In the genomic region with DNA sequence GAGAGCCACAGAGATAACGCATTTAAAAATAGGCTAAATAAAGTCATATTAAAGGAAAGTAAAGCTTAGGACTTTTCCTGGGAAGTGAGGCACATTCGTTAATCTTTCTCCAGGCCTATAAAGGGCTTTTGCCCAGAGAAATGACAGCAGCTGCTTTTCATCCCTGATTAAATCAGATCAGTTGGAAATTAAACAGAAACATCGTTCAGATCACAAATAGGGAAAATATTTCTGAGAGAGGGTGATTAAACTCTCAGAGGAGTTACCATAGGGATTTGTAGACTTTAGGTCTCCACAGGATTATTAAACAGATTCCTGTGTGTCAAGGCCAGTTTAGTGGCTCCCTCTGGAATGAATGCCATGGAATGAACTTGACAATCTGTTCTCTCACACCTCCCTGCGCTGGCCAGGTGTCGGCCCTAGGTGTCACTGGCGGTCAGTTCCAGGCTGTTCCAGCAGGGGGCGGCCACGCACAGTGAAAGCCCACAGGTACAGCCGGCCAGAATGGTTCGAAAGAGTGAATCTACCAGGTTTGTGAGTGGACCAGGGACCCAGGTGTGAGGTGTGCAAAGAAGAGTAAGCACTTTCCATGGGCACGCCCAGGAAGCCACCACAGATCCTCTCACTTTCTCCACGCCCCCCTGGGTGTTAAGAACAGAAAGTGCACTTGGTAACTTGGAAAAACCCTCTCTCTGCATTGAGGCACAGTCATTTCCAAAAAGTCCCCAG, we compare ENCODE assay signal across 8 cellular contexts.
DNase-seq lines count a peak whose midpoint lies in the region; ATAC-seq lines count a peak whose summit lies in the region.

No MANE protein-coding gene starts in this region.

- H3K4me3 Mint-ChIP-seq in naive B cell, result no peak overlapping the region
- H3K4me3 Mint-ChIP-seq in stimulated activated effector memory CD8-positive, alpha-beta T cell treated with anti-CD3 and anti-CD28 coated beads, Interleukin-12 subunit alpha, Interleukin-12 subunit beta, amount 100 ng/mL, for 72 hours, result no peak overlapping the region

- peak; percentile 77 for DNase-seq in COLO668 (lab: John Stamatoyannopoulos, UW; ENCODE audit: unreplicated experiment)
- DNase-seq in NCI-H82 treated with DMSO at 0.1 percent for 48 hours (lab: John Stamatoyannopoulos, UW; ENCODE audit: unreplicated experiment), result peak; percentile 12
- DNase-seq in activated CD8-positive, alpha-beta memory T cell treated with anti-CD3 and anti-CD28 coated beads, Interleukin-2, amount 50 U/mL, for 4 hours, result peak; percentile 84
- DNase-seq in epithelial cell of prostate (ENCODE audit: low read depth, low spot score), result peak; percentile 6
- peak; percentile 43 for DNase-seq in naive B cell
- peak; percentile 82 to 93 for DNase-seq in stimulated activated effector memory CD8-positive, alpha-beta T cell treated with anti-CD3 and anti-CD28 coated beads, Interleukin-12 subunit alpha, Interleukin-12 subunit beta, amount 100 ng/mL, for 72 hours (ENCODE audit: low spot score in 2 of 2)

- H3K9me3 Mint-ChIP-seq in naive B cell, result peaks cover 0 to 4% (median 0%) of the 10 kb centered on the region in 7 donors
- no peaks in the 10 kb centered on the region for H3K9me3 Mint-ChIP-seq in stimulated activated effector memory CD8-positive, alpha-beta T cell treated with anti-CD3 and anti-CD28 coated beads, Interleukin-12 subunit alpha, Interleukin-12 subunit beta, amount 100 ng/mL, for 72 hours

- ATAC-seq in GM19328 (IDR thresholded peaks at IDR 0.05; ENCODE audit: unreplicated experiment) (peak; percentile 87), HG03378 (IDR thresholded peaks at IDR 0.05; ENCODE audit: unreplicated experiment) (peak; percentile 86), naive B cell (ENCODE audit: low read depth in 2 of 2) (peak; percentile 40 to 63)
- peak; percentile 88 for ATAC-seq in stimulated activated effector memory CD8-positive, alpha-beta T cell treated with anti-CD3 and anti-CD28 coated beads, Interleukin-12 subunit alpha, Interleukin-12 subunit beta, amount 100 ng/mL, for 72 hours

- no peaks in the 10 kb centered on the region for H3K4me1 Mint-ChIP-seq in naive B cell
- H3K4me1 Mint-ChIP-seq in stimulated activated effector memory CD8-positive, alpha-beta T cell treated with anti-CD3 and anti-CD28 coated beads, Interleukin-12 subunit alpha, Interleukin-12 subunit beta, amount 100 ng/mL, for 72 hours, result no peaks in the 10 kb centered on the region

- H3K27ac ChIP-seq in epithelial cell of prostate, result no peak overlapping the region

- H3K36me3 Mint-ChIP-seq in naive B cell, result no peaks in the 10 kb centered on the region
- H3K36me3 Mint-ChIP-seq in stimulated activated effector memory CD8-positive, alpha-beta T cell treated with anti-CD3 and anti-CD28 coated beads, Interleukin-12 subunit alpha, Interleukin-12 subunit beta, amount 100 ng/mL, for 72 hours, result no peaks in the 10 kb centered on the region

- peaks cover 9 to 29% (median 22%) of the 10 kb centered on the region in 3 donors for H3K27me3 Mint-ChIP-seq in naive B cell

- peak overlapping the region in 1 of 6 donors; percentile 42 for H3K27ac Mint-ChIP-seq in naive B cell
- no peak overlapping the region for H3K27ac Mint-ChIP-seq in stimulated activated effector memory CD8-positive, alpha-beta T cell treated with anti-CD3 and anti-CD28 coated beads, Interleukin-12 subunit alpha, Interleukin-12 subunit beta, amount 100 ng/mL, for 72 hours

Comparison
In these comparisons a context has a peak if more than half of its experiments do, and no peak if none do; other contexts are left out.
1. DNase-seq: peak in every context shown above with its lines; median percentile 88 in stimulated activated effector memory CD8-positive, alpha-beta T cell treated with anti-CD3 and anti-CD28 coated beads, Interleukin-12 subunit alpha, Interleukin-12 subunit beta, amount 100 ng/mL, for 72 hours; 84 in activated CD8-positive, alpha-beta memory T cell treated with anti-CD3 and anti-CD28 coated beads, Interleukin-2, amount 50 U/mL, for 4 hours; 77 in COLO668; 43 in naive B cell; 12 in NCI-H82 treated with DMSO at 0.1 percent for 48 hours; 6 in epithelial cell of prostate.